7 cellular contexts compared by ENCODE assay signal in the genomic region with DNA sequence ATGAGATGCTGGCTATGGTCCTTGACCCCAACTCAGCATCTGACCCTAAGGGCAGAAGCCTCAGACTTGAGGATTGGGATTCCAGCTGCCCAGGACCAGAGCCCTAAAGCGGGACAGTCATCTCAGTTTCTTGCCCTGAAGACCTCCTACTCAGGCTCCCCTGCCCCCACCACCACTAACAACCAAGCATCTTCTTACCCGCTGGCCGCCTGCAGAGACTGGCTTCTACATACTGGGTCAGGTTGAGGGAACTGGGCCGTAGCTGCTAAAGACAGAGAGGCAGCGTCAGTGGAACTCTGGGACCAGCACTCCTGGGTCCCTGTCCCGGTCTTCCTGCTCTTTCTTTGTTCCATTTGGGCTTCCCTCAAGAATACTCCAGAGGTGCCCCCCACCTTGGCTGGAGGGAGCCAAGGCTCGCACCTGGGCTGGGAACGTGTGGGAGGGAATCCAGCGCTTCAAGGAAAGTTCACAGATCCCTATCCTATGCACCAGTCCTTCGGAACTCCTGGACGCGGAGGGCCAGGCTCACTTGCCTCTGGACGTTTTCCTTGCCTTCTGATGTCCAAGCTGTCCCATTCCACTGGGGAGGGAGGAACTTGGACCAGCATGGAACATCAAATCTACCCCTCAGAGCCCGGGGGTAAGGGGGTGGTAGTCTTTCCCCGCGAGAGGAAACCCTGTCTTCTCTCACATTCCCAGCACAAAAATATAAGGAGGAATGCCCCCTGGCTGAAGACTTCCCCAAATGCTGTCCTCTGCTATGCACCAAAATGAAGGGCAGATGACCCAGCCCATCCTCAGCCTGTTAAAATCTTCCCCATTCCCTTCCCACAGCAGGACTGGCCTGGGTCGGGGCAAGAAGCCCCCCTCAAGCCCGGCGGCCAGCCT. TPM values are rescaled to one million over a fixed set of nuclear protein-coding genes. Genes with fewer than 3 reads are reported as not detected.
A peak's percentile ranks its signal among the peaks of the same experiment; 100 is the strongest.
DNase-seq lines count a peak whose midpoint lies in the region; ATAC-seq and TF ChIP-seq lines count a peak whose summit lies in the region.
"Had no signal": no experiment of that assay in that cellular context is flagged by ENCODE, and none has a peak within 500 bp of the region (broad histone marks: within the 10 kb centered on the region; RNA-seq: fewer than 3 reads in every experiment).

No MANE protein-coding gene starts in this region.

- TF ChIP-seq POLR2A in tibial nerve (IDR thresholded peaks at IDR 0.05) = no peak

- no peaks in the 10 kb centered on the region for H3K9me3 ChIP-seq in right cardiac atrium (ENCODE audit: control insufficient read depth, low read length)
- no peaks in the 10 kb centered on the region for H3K9me3 ChIP-seq in tibial nerve

- H3K4me3 ChIP-seq in right cardiac atrium (ENCODE audit: low read length) = peak overlapping the region; percentile 77
- peak overlapping the region; percentile 47 to 89 (median 74) for H3K4me3 ChIP-seq in tibial nerve

- no peak overlapping the region for H3K27ac Mint-ChIP-seq in activated CD8-positive, alpha-beta memory T cell treated with anti-CD3 and anti-CD28 coated beads, Interleukin-2, amount 10 ng/mL, durations not matched to agents 7 days and 5 days

- H3K4me1 ChIP-seq in right cardiac atrium (ENCODE audit: control insufficient read depth, insufficient read depth, low read length) (peaks cover 15% of the 10 kb centered on the region), tibial nerve (peaks cover 0 to 73% (median 35%) of the 10 kb centered on the region in 4 donors)

- DNase-seq in activated CD8-positive, alpha-beta memory T cell treated with anti-CD3 and anti-CD28 coated beads, Interleukin-2, amount 10 ng/mL, durations not matched to agents 7 days and 5 days = no peak
- DNase-seq in activated CD8-positive, alpha-beta memory T cell treated with anti-CD3 and anti-CD28 coated beads, Interleukin-2, amount 50 U/mL, for 48 hours = no peak
- DNase-seq in right cardiac atrium (no peak), tibial nerve (ENCODE audit: low spot score in 2 of 2) (no peak), NK-92 (lab: John Stamatoyannopoulos, UW; ENCODE audit: unreplicated experiment) (no peak)
- DNase-seq: NCI-H774 had no signal

- H3K4me3 Mint-ChIP-seq in activated CD8-positive, alpha-beta memory T cell treated with anti-CD3 and anti-CD28 coated beads, Interleukin-2, amount 10 ng/mL, durations not matched to agents 7 days and 5 days = peak overlapping the region; percentile 29

- no peaks in the 10 kb centered on the region for H3K36me3 Mint-ChIP-seq in activated CD8-positive, alpha-beta memory T cell treated with anti-CD3 and anti-CD28 coated beads, Interleukin-2, amount 10 ng/mL, durations not matched to agents 7 days and 5 days

- no peak for TF ChIP-seq EP300 in tibial nerve (IDR thresholded peaks at IDR 0.05)

- peak overlapping the region; percentile 81 for H3K27ac ChIP-seq in right cardiac atrium (ENCODE audit: low read length)
- H3K27ac ChIP-seq in tibial nerve = peak overlapping the region; percentile 80 to 98 (median 92)

- intact Hi-C loops in right cardiac atrium (cut with DNase I) = no loop called here

- 45% methylated on average over 19 of the region's 19 CpGs for WGBS in right cardiac atrium
- 24 to 26% methylated on average over 14 to 16 of the region's 19 CpGs for WGBS in tibial nerve, 2 donors

- CTCF ChIA-PET in activated CD8-positive, alpha-beta memory T cell treated with anti-CD3 and anti-CD28 coated beads, Interleukin-2, amount 10 ng/mL, durations not matched to agents 7 days and 5 days (lab: Charles Lee) = interaction anchor here (1.1 to 1.6 kb wide), 4 partner anchors 12 to 24 kb away, joined by 3 to 6 read pairs (median 3); partner anchors contain the start of gene ITGB7

- TF ChIP-seq CTCF in tibial nerve (IDR thresholded peaks at IDR 0.05) = no peak

- H3K27me3 ChIP-seq in right cardiac atrium (ENCODE audit: control insufficient read depth, insufficient read depth) = no peaks in the 10 kb centered on the region
- H3K27me3 ChIP-seq in tibial nerve = no peaks in the 10 kb centered on the region

- peaks cover 0 to 22% (median 0%) of the 10 kb centered on the region in 3 donors for H3K36me3 ChIP-seq in tibial nerve

- no peaks in the 10 kb centered on the region for H3K27me3 Mint-ChIP-seq in activated CD8-positive, alpha-beta memory T cell treated with anti-CD3 and anti-CD28 coated beads, Interleukin-2, amount 10 ng/mL, durations not matched to agents 7 days and 5 days

- H3K9me3 Mint-ChIP-seq in activated CD8-positive, alpha-beta memory T cell treated with anti-CD3 and anti-CD28 coated beads, Interleukin-2, amount 10 ng/mL, durations not matched to agents 7 days and 5 days (ENCODE audit: low read depth) = no peaks in the 10 kb centered on the region

- peaks cover 38% of the 10 kb centered on the region for H3K4me1 Mint-ChIP-seq in activated CD8-positive, alpha-beta memory T cell treated with anti-CD3 and anti-CD28 coated beads, Interleukin-2, amount 10 ng/mL, durations not matched to agents 7 days and 5 days

- ATAC-seq in activated CD8-positive, alpha-beta memory T cell treated with anti-CD3 and anti-CD28 coated beads, Interleukin-2, amount 10 ng/mL, durations not matched to agents 7 days and 5 days = no peak
- no peak for ATAC-seq in right cardiac atrium
- no peak for ATAC-seq in HG03342 (IDR thresholded peaks at IDR 0.05; ENCODE audit: unreplicated experiment)

RNA-seq across cellular contexts. Expression of gene RARG, which starts 0.8 kb away (rescaled TPM):
- 10 to 100 TPM; 29.4 to 38.8 TPM for total RNA-seq in activated CD8-positive, alpha-beta memory T cell treated with anti-CD3 and anti-CD28 coated beads, Interleukin-2, amount 10 ng/mL, durations not matched to agents 7 days and 5 days
- total RNA-seq in right cardiac atrium (10 to 100 TPM; 11.7 to 26.2 (median 23.4) TPM), tibial nerve (10 to 100 TPM; 28.0 to 32.3 (median 31.4) TPM)
- polyA plus RNA-seq in right cardiac atrium = 10.5 TPM

RNA-seq across cellular contexts. Expression of gene ITGB7, which starts 24.2 kb away (rescaled TPM):
- total RNA-seq in activated CD8-positive, alpha-beta memory T cell treated with anti-CD3 and anti-CD28 coated beads, Interleukin-2, amount 10 ng/mL, durations not matched to agents 7 days and 5 days = 100 to 1,000 TPM; 567 to 729 TPM
- total RNA-seq in right cardiac atrium (1 to 10 TPM in 2 of 4 donors, under 1 TPM in 2; 0.88 to 2.8 (median 1.3) TPM), tibial nerve (10 to 100 TPM in 2 of 4 donors, 1 to 10 TPM in 2; 3.6 to 15.1 (median 8.9) TPM)
- 0.45 TPM for polyA plus RNA-seq in right cardiac atrium

RNA-seq across cellular contexts. Expression of gene ESPL1, which starts 36.9 kb away (rescaled TPM):
- total RNA-seq in activated CD8-positive, alpha-beta memory T cell treated with anti-CD3 and anti-CD28 coated beads, Interleukin-2, amount 10 ng/mL, durations not matched to agents 7 days and 5 days = 100 to 1,000 TPM in 1 of 2 experiments, 10 to 100 TPM in 1; 99.0 to 137 TPM
- 1 to 10 TPM in 1 of 4 donors, under 1 TPM in 3; 0.23 to 1.2 (median 0.40) TPM for total RNA-seq in right cardiac atrium
- polyA plus RNA-seq in right cardiac atrium = 0.11 TPM
- total RNA-seq in tibial nerve = 1 to 10 TPM in 3 of 4 donors, not detected in 1; 2.2 to 8.7 (median 2.5) TPM

RNA-seq across cellular contexts. Expression of gene CSAD, which starts 50.5 kb away (rescaled TPM):
- 10 to 100 TPM; 19.6 to 28.1 TPM for total RNA-seq in activated CD8-positive, alpha-beta memory T cell treated with anti-CD3 and anti-CD28 coated beads, Interleukin-2, amount 10 ng/mL, durations not matched to agents 7 days and 5 days
- total RNA-seq in right cardiac atrium (10 to 100 TPM; 10.3 to 13.0 (median 12.3) TPM), tibial nerve (10 to 100 TPM; 52.4 to 90.6 (median 78.7) TPM)
- 16.2 TPM for polyA plus RNA-seq in right cardiac atrium

RNA-seq across cellular contexts. Expression of gene ZNF740, which starts 50.7 kb away (rescaled TPM):
- 10 to 100 TPM; 35.8 to 47.0 TPM for total RNA-seq in activated CD8-positive, alpha-beta memory T cell treated with anti-CD3 and anti-CD28 coated beads, Interleukin-2, amount 10 ng/mL, durations not matched to agents 7 days and 5 days
- total RNA-seq in right cardiac atrium (10 to 100 TPM; 13.8 to 29.9 (median 22.4) TPM), tibial nerve (10 to 100 TPM; 10.2 to 67.7 (median 22.7) TPM)
- 5.3 TPM for polyA plus RNA-seq in right cardiac atrium

Comparison
In these comparisons a context has a peak if more than half of its experiments do, and no peak if none do; other contexts are left out.
1. RNA of gene ITGB7, which starts 24.2 kb away (total RNA-seq): 567 to 729 TPM in activated CD8-positive, alpha-beta memory T cell treated with anti-CD3 and anti-CD28 coated beads, Interleukin-2, amount 10 ng/mL, durations not matched to agents 7 days and 5 days; 3.6 to 15.1 TPM in tibial nerve and 0.88 to 2.8 TPM in right cardiac atrium; every median in the first group is over 10 times any median in the second.
2. RNA of gene ESPL1, which starts 36.9 kb away (total RNA-seq): 99.0 to 137 TPM in activated CD8-positive, alpha-beta memory T cell treated with anti-CD3 and anti-CD28 coated beads, Interleukin-2, amount 10 ng/mL, durations not matched to agents 7 days and 5 days; 2.2 to 8.7 TPM in tibial nerve and 0.23 to 1.2 TPM in right cardiac atrium; every median in the first group is over 10 times any median in the second.